ENCODE assay signal across 8 cellular contexts in the genomic region with DNA sequence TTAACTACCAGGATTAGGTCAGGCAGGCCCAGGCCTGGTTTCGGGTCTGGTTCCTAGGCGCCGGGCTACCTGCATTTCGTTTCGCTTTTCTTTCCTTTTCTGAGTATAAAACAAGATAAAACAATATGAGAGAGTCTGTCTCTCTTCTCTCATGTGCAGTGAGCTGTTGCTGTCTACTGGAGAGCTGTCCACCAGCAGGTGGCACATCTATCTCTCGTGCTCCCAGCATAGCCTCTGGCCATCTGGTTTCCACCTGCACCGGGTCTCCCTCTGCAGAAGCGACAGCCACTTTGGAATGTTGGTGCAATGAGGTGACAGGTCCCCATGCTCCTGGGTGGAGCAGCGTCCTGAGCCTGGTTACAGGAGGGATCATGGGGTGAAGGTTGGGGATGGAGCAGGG. TPM values are rescaled to one million over a fixed set of nuclear protein-coding genes. Genes with fewer than 3 reads are reported as not detected.
DNase-seq lines count a peak whose midpoint lies in the region; ATAC-seq and TF ChIP-seq lines count a peak whose summit lies in the region.

No MANE protein-coding gene starts in this region.

- DNase-seq in Ammon's horn (ENCODE audit: low spot score) (peak; percentile 65), GM13977 (ENCODE audit: low spot score) (peak; percentile 66), NCI-H526 (lab: John Stamatoyannopoulos, UW) (peak; percentile 57 to 79), glutamatergic neuron (peak; percentile 71), progenitor cell of endocrine pancreas (ENCODE audit: low spot score, unreplicated experiment) (peak; percentile 26)
- peak; percentile 59 for DNase-seq in activated naive CD4-positive, alpha-beta T cell treated with anti-CD3 and anti-CD28 coated beads for 36 hours

- ATAC-seq in GM21367 (IDR thresholded peaks at IDR 0.05; ENCODE audit: unreplicated experiment) (no peak), HG02884 (IDR thresholded peaks at IDR 0.05; ENCODE audit: unreplicated experiment) (no peak)

- no peak overlapping the region for H3K27ac Mint-ChIP-seq in activated naive CD4-positive, alpha-beta T cell treated with anti-CD3 and anti-CD28 coated beads for 36 hours
- H3K27ac Mint-ChIP-seq in glutamatergic neuron (ENCODE audit: unreplicated experiment): no peak overlapping the region
- peak overlapping the region; percentile 89 for H3K27ac Mint-ChIP-seq in progenitor cell of endocrine pancreas

- no peaks in the 10 kb centered on the region for H3K36me3 Mint-ChIP-seq in activated naive CD4-positive, alpha-beta T cell treated with anti-CD3 and anti-CD28 coated beads for 36 hours (ENCODE audit: low read depth)
- H3K36me3 Mint-ChIP-seq in glutamatergic neuron (ENCODE audit: unreplicated experiment) (no peaks in the 10 kb centered on the region), progenitor cell of endocrine pancreas (ENCODE audit: insufficient read depth) (no peaks in the 10 kb centered on the region)

- CTCF ChIA-PET in activated naive CD4-positive, alpha-beta T cell treated with anti-CD3 and anti-CD28 coated beads for 36 hours (lab: Charles Lee): interaction anchor here (0.6 to 1.1 kb wide), 3 partner anchors 112 to 277 kb away, joined by 3 to 5 read pairs (median 3); no protein-coding TSS in a partner anchor

- H3K9me3 Mint-ChIP-seq in activated naive CD4-positive, alpha-beta T cell treated with anti-CD3 and anti-CD28 coated beads for 36 hours: no peaks in the 10 kb centered on the region
- peaks cover 4% of the 10 kb centered on the region for H3K9me3 Mint-ChIP-seq in glutamatergic neuron (ENCODE audit: unreplicated experiment)
- no peaks in the 10 kb centered on the region for H3K9me3 Mint-ChIP-seq in progenitor cell of endocrine pancreas (ENCODE audit: low read depth)

- peak; percentile 68 for TF ChIP-seq CTCF in GM13977 (IDR thresholded peaks at IDR 0.05; ENCODE audit: extremely low read depth, insufficient read depth, missing control alignments)
- peak; percentile 33 for TF ChIP-seq CTCF in glutamatergic neuron (IDR thresholded peaks at IDR 0.05; ENCODE audit: partially characterized antibody, unreplicated experiment)
- TF ChIP-seq CTCF in progenitor cell of endocrine pancreas (IDR thresholded peaks at IDR 0.05; ENCODE audit: unreplicated experiment): peak; percentile 55

- H3K4me1 Mint-ChIP-seq in activated naive CD4-positive, alpha-beta T cell treated with anti-CD3 and anti-CD28 coated beads for 36 hours (ENCODE audit: low read depth): peaks cover 10% of the 10 kb centered on the region
- H3K4me1 Mint-ChIP-seq in glutamatergic neuron (ENCODE audit: low read depth, unreplicated experiment) (peaks cover 11% of the 10 kb centered on the region), progenitor cell of endocrine pancreas (ENCODE audit: low read depth) (peaks cover 26% of the 10 kb centered on the region)

- peaks cover 2% of the 10 kb centered on the region for H3K27me3 Mint-ChIP-seq in activated naive CD4-positive, alpha-beta T cell treated with anti-CD3 and anti-CD28 coated beads for 36 hours (ENCODE audit: low read depth)
- H3K27me3 Mint-ChIP-seq in glutamatergic neuron (ENCODE audit: unreplicated experiment) (peaks cover 5% of the 10 kb centered on the region), progenitor cell of endocrine pancreas (peaks cover 2% of the 10 kb centered on the region)

- in situ Hi-C loops in GM13977 (cut with MboI; ENCODE audit: low pct_unique_long_range_greater_than_20kb, low sequenced_read_pairs, unreplicated experiment): no loop called here

- peak overlapping the region; percentile 53 for H3K4me3 Mint-ChIP-seq in activated naive CD4-positive, alpha-beta T cell treated with anti-CD3 and anti-CD28 coated beads for 36 hours
- H3K4me3 Mint-ChIP-seq in glutamatergic neuron (ENCODE audit: unreplicated experiment) (no peak overlapping the region), progenitor cell of endocrine pancreas (ENCODE audit: low read depth) (no peak overlapping the region)

- intact Hi-C loops in activated naive CD4-positive, alpha-beta T cell treated with anti-CD3 and anti-CD28 coated beads for 36 hours (cut with micrococcal nuclease): loop anchor here (1.0 to 2.0 kb wide), 2 partner anchors 112 to 338 kb away; no protein-coding TSS in a partner anchor

RNA-seq across cellular contexts. Expression of a gene that starts 27.7 kb away (rescaled TPM):
- total RNA-seq in activated naive CD4-positive, alpha-beta T cell treated with anti-CD3 and anti-CD28 coated beads for 36 hours: 1 to 10 TPM; 6.2 to 6.3 TPM
- 0.71 TPM for total RNA-seq in glutamatergic neuron (ENCODE audit: unreplicated experiment)
- total RNA-seq in progenitor cell of endocrine pancreas: 6.7 and 7.0 TPM in 2 replicates

RNA-seq across cellular contexts. Expression of a gene that starts 27.8 kb away (rescaled TPM):
- total RNA-seq in activated naive CD4-positive, alpha-beta T cell treated with anti-CD3 and anti-CD28 coated beads for 36 hours: 1 to 10 TPM; 1.1 to 1.3 TPM
- not detected for total RNA-seq in glutamatergic neuron (ENCODE audit: unreplicated experiment)
- not detected in 2 replicates for total RNA-seq in progenitor cell of endocrine pancreas
